In genomic region chr11:128734439-128735224, GRCh38 we compare ENCODE assay signal across 8 cellular contexts. TPM values are rescaled to one million over a fixed set of nuclear protein-coding genes. Genes with fewer than 3 reads are reported as not detected.
DNase-seq lines count a peak whose midpoint lies in the region; ATAC-seq and TF ChIP-seq lines count a peak whose summit lies in the region.
"Had no signal": no experiment of that assay in that cellular context is flagged by ENCODE, and none has a peak within 500 bp of the region (broad histone marks: within the 10 kb centered on the region; RNA-seq: fewer than 3 reads in every experiment).

No MANE protein-coding gene starts in this region.

- no peak overlapping the region for H3K4me3 ChIP-seq in WERI-Rb-1 (ENCODE audit: low read depth, low read length)

- no peaks in the 10 kb centered on the region for H3K9me3 ChIP-seq in WERI-Rb-1 (ENCODE audit: severe bottlenecking)

- no peaks in the 10 kb centered on the region for H3K36me3 ChIP-seq in WERI-Rb-1

- ATAC-seq in GM19452 (IDR thresholded peaks at IDR 0.05; ENCODE audit: unreplicated experiment), result peak; percentile 36
- peak; percentile 54 for ATAC-seq in HG03175 (IDR thresholded peaks at IDR 0.05; ENCODE audit: unreplicated experiment)
- ATAC-seq in activated naive CD4-positive, alpha-beta T cell treated with anti-CD3 and anti-CD28 coated beads, Interleukin-2, amount 50 U/mL, for 72 hours, result peak; percentile 31 to 48
- peak; percentile 77 for ATAC-seq in sciatic nerve

- no peak for DNase-seq in activated naive CD4-positive, alpha-beta T cell treated with anti-CD3 and anti-CD28 coated beads, Interleukin-2, amount 50 U/mL, for 72 hours (ENCODE audit: low spot score in 2 of 2)
- DNase-seq in sciatic nerve (ENCODE audit: low spot score), result peak; percentile 70
- no peak for DNase-seq in NCI-H1436 treated with DMSO at 0.1 percent for 48 hours (lab: John Stamatoyannopoulos, UW)
- no peak for DNase-seq in stimulated activated CD4-positive, alpha-beta T cell treated with anti-CD3 and anti-CD28 coated beads, Interleukin-4, amount 100 ng/mL, for 1 hour
- DNase-seq in WERI-Rb-1, result no peak

- TF ChIP-seq CTCF in WERI-Rb-1 (IDR thresholded peaks at IDR 0.05; ENCODE audit: low read depth, low read length), result no peak

- H3K9me3 Mint-ChIP-seq in activated naive CD4-positive, alpha-beta T cell treated with anti-CD3 and anti-CD28 coated beads, Interleukin-2, amount 50 U/mL, for 72 hours, result no peaks in the 10 kb centered on the region

- intact Hi-C loops in sciatic nerve (cut with DNase I), result no loop called here

- peaks cover 33% of the 10 kb centered on the region for H3K27me3 ChIP-seq in WERI-Rb-1 (ENCODE audit: insufficient read depth, low read depth, severe bottlenecking)

- no peak overlapping the region for H3K27ac ChIP-seq in WERI-Rb-1
- H3K27ac ChIP-seq: epithelial cell of prostate had no signal

- peaks cover 0 to 16% of the 10 kb centered on the region in 2 donors for H3K36me3 Mint-ChIP-seq in activated naive CD4-positive, alpha-beta T cell treated with anti-CD3 and anti-CD28 coated beads, Interleukin-2, amount 50 U/mL, for 72 hours

- H3K27ac Mint-ChIP-seq in activated naive CD4-positive, alpha-beta T cell treated with anti-CD3 and anti-CD28 coated beads, Interleukin-2, amount 50 U/mL, for 72 hours, result peak overlapping the region; percentile 45

RNA-seq across cellular contexts. Expression of gene FLI1, which starts 40.8 kb away (rescaled TPM):
- 10 to 100 TPM; 44.4 to 69.4 TPM for total RNA-seq in activated naive CD4-positive, alpha-beta T cell treated with anti-CD3 and anti-CD28 coated beads, Interleukin-2, amount 50 U/mL, for 72 hours
- 46.4 TPM for total RNA-seq in sciatic nerve
